21 cellular contexts compared by ENCODE assay signal in the genomic region with DNA sequence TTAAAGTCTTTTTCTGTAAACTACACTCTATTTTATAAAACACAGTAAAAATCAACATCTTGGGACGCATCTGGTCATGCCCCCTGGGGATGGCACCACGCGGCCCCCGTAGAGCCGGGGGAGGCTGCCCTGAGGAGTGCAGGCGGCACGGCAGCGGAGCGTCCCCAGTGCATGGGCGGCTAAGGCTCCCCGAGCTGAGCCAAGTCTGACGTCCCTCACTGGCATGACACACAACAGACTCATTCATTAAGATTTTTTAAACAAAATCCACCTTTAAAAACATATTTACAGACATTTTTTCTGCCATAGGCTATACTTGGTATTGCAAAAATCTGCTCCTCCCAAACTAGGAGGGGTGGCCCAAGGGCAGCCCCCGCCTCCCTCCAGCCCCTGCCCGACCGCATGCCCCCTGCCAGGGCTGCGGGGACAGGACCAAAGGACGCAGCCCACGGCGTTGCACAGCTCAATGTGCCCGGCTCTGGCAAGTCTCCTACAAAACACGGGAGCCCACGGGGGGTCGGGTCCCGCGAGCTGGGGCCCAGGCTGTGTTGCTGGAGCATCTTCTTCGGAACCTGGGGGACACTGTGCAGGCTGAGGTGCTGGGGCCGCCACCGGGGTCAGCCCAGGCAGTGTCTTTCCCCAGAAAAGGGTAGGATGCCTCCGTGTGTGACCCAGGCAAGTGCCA. TPM values are rescaled to one million over a fixed set of nuclear protein-coding genes. Genes with fewer than 3 reads are reported as not detected.
DNase-seq lines count a peak whose midpoint lies in the region; ATAC-seq and TF ChIP-seq lines count a peak whose summit lies in the region.
"Had no signal": no experiment of that assay in that cellular context is flagged by ENCODE, and none has a peak within 500 bp of the region (broad histone marks: within the 10 kb centered on the region; RNA-seq: fewer than 3 reads in every experiment).

No MANE protein-coding gene starts in this region.

- no peak for DNase-seq in left cardiac atrium
- DNase-seq in cardiac septum (ENCODE audit: low spot score) = no peak
- DNase-seq in coronary artery (ENCODE audit: low spot score) = no peak
- DNase-seq: activated CD4-positive, alpha-beta T cell treated with anti-CD3 and anti-CD28 coated beads, Interleukin-2, amount 10 ng/mL, durations not matched to agents 24 days and 14 days; activated naive CD4-positive, alpha-beta T cell; activated T-cell treated with anti-CD3 and anti-CD28 coated beads, Interleukin-2, amount 50 U/mL, for 48 hours; foreskin keratinocyte; GDM1; NCI-H1092; NCI-H1930; NCI-H526 treated with DMSO at 0.1 percent for 48 hours; stimulated activated CD4-positive, alpha-beta T cell treated with anti-CD3 and anti-CD28 coated beads, Interleukin-15, amount 100 ng/mL, for 24 hours; stimulated activated naive CD8-positive, alpha-beta T cell treated with anti-CD3 and anti-CD28 coated beads, Interleukin-15, amount 100 ng/mL, for 72 hours; trophoblast cell; WERI-Rb-1 had no signal

- intact Hi-C loops in left cardiac atrium (cut with DNase I) (loop anchor here (10.0 kb wide), 1 partner anchor 50 kb away; the partner anchor contains the start of gene NOTCH1 (in 2 of the 2)), cardiac septum (cut with DNase I) (loop anchor here (5.0 kb wide), 1 partner anchor 43 kb away; no protein-coding TSS in a partner anchor)

- H3K27me3 ChIP-seq in layer of hippocampus (ENCODE audit: control insufficient read depth, insufficient read depth, low read length) = no peaks in the 10 kb centered on the region
- H3K27me3 ChIP-seq: foreskin keratinocyte, pancreas had no signal

- no peak overlapping the region for H3K4me3 ChIP-seq in coronary artery
- H3K4me3 ChIP-seq: pancreas had no signal

- peak overlapping the region; percentile 47 for H3K27ac ChIP-seq in cingulate gyrus (ENCODE audit: low read depth, low read length)
- peak overlapping the region; percentile 35 for H3K27ac ChIP-seq in layer of hippocampus (ENCODE audit: low read depth, low read length)
- H3K27ac ChIP-seq in coronary artery = no peak overlapping the region
- H3K27ac ChIP-seq: foreskin keratinocyte, pancreas, WERI-Rb-1 had no signal

- ATAC-seq in left cardiac atrium = peak; percentile 29 to 30
- ATAC-seq in HG03520 (IDR thresholded peaks at IDR 0.05; ENCODE audit: unreplicated experiment) = no peak
- no peak for ATAC-seq in GM18861 (IDR thresholded peaks at IDR 0.05; ENCODE audit: unreplicated experiment)
- ATAC-seq in HG02938 (IDR thresholded peaks at IDR 0.05; ENCODE audit: unreplicated experiment) = no peak
- ATAC-seq: foreskin keratinocyte, pancreas had no signal

- no peak for TF ChIP-seq CTCF in coronary artery (IDR thresholded peaks at IDR 0.05)

RNA-seq across cellular contexts. Expression of gene SEC16A, which starts 11.8 kb away (rescaled TPM):
- total RNA-seq in left cardiac atrium (10 to 100 TPM; 27.4 to 40.8 TPM), cardiac septum (33.7 TPM)

RNA-seq across cellular contexts. Expression of gene NOTCH1, which starts 51.2 kb away (rescaled TPM):
- total RNA-seq in left cardiac atrium (10 to 100 TPM; 22.7 to 36.0 TPM), cardiac septum (29.7 TPM)

RNA-seq across cellular contexts. Expression of gene INPP5E, which starts 55.0 kb away (rescaled TPM):
- total RNA-seq in left cardiac atrium (10 to 100 TPM in 1 of 2 donors, 1 to 10 TPM in 1; 9.5 to 10.1 TPM), cardiac septum (14.2 TPM)

Comparison
In these comparisons a context has a peak if more than half of its experiments do, and no peak if none do; other contexts are left out.
1. ATAC-seq: peak in left cardiac atrium (2 of 2); none in HG03520 (single experiment), GM18861 (single experiment) and HG02938 (single experiment).
2. H3K27ac ChIP-seq: peak in cingulate gyrus (single experiment) and layer of hippocampus (single experiment); none in coronary artery (0 of 2).